In genomic region chr7:44048031-44048795, GRCh38 we compare ENCODE assay signal across 16 cellular contexts. TPM values are rescaled to one million over a fixed set of nuclear protein-coding genes. Genes with fewer than 3 reads are reported as not detected.
DNase-seq lines count a peak whose midpoint lies in the region; ATAC-seq and TF ChIP-seq lines count a peak whose summit lies in the region.
"Had no signal": no experiment of that assay in that cellular context is flagged by ENCODE, and none has a peak within 500 bp of the region (broad histone marks: within the 10 kb centered on the region; RNA-seq: fewer than 3 reads in every experiment).

No MANE protein-coding gene starts in this region.

- no peaks in the 10 kb centered on the region for H3K9me2 ChIP-seq in PC-3 (replicated peaks; ENCODE audit: low read length)

- ATAC-seq in activated CD4-positive, alpha-beta T cell treated with anti-CD3 and anti-CD28 coated beads for 36 hours = no peak
- no peak for ATAC-seq in PC-3
- no peak for ATAC-seq in sciatic nerve
- ATAC-seq in HG03571 (IDR thresholded peaks at IDR 0.05; ENCODE audit: unreplicated experiment) = no peak
- no peak for ATAC-seq in GM19452 (IDR thresholded peaks at IDR 0.05; ENCODE audit: unreplicated experiment)
- ATAC-seq: HCT116, heart right ventricle had no signal

- H3K4me1 Mint-ChIP-seq in activated CD4-positive, alpha-beta T cell treated with anti-CD3 and anti-CD28 coated beads for 36 hours = peaks cover 70% of the 10 kb centered on the region

- H3K79me2 ChIP-seq in PC-3 (ENCODE audit: low read length) = peaks cover 57% of the 10 kb centered on the region

- H3K27ac ChIP-seq in PC-3 (ENCODE audit: low read length) = no peak overlapping the region
- H3K27ac ChIP-seq: sigmoid colon had no signal

- no peaks in the 10 kb centered on the region for H3F3A ChIP-seq in PC-3 (ENCODE audit: low read length, unreplicated experiment)

- H3K36me3 ChIP-seq in PC-3 (ENCODE audit: low read depth, low read length) = peaks cover 27% of the 10 kb centered on the region

- CTCF ChIA-PET in activated CD4-positive, alpha-beta T cell treated with anti-CD3 and anti-CD28 coated beads for 36 hours (lab: Charles Lee) = interaction anchor here (0.6 kb wide), 1 partner anchor 100 kb away, joined by 3 read pairs; no protein-coding TSS in a partner anchor
- CTCF ChIA-PET in PC-3 (lab: Charles Lee) = no interaction called here

- H3K4me3 Mint-ChIP-seq in activated CD4-positive, alpha-beta T cell treated with anti-CD3 and anti-CD28 coated beads for 36 hours = no peak overlapping the region

- no peaks in the 10 kb centered on the region for H3K9me3 ChIP-seq in PC-3 (ENCODE audit: low read length)
- H3K9me3 ChIP-seq: heart right ventricle, sigmoid colon had no signal

- no peaks in the 10 kb centered on the region for H3K27me3 Mint-ChIP-seq in activated CD4-positive, alpha-beta T cell treated with anti-CD3 and anti-CD28 coated beads for 36 hours

- TF ChIP-seq CTCF in PC-3 (conservative IDR thresholded peaks at IDR 0.05; ENCODE audit: low read depth, low read length) = no peak

- H3K4me2 ChIP-seq in PC-3 (ENCODE audit: low read length) = peak overlapping the region; percentile 7; the same call in 1 of the 2 replicates

- peaks cover 59% of the 10 kb centered on the region for H3K36me3 Mint-ChIP-seq in activated CD4-positive, alpha-beta T cell treated with anti-CD3 and anti-CD28 coated beads for 36 hours (ENCODE audit: low read depth)

- POLR2A ChIA-PET in activated CD4-positive, alpha-beta T cell treated with anti-CD3 and anti-CD28 coated beads for 36 hours (lab: Charles Lee) = interaction anchor here (0.6 kb wide), 1 partner anchor 757 kb away, joined by 4 read pairs; no protein-coding TSS in a partner anchor
- POLR2A ChIA-PET in PC-3 (lab: Charles Lee; ENCODE audit: unreplicated experiment) = no interaction called here

- no peak overlapping the region for H2AFZ ChIP-seq in PC-3 (ENCODE audit: low read length)

- peaks cover 39% of the 10 kb centered on the region for H3K4me1 ChIP-seq in PC-3 (ENCODE audit: insufficient read depth, low read length)

- peak overlapping the region; percentile 88 for H3K27ac Mint-ChIP-seq in activated CD4-positive, alpha-beta T cell treated with anti-CD3 and anti-CD28 coated beads for 36 hours

- H3K9ac ChIP-seq in PC-3 (ENCODE audit: low read length) = no peak overlapping the region

- no peaks in the 10 kb centered on the region for H3K9me3 Mint-ChIP-seq in activated CD4-positive, alpha-beta T cell treated with anti-CD3 and anti-CD28 coated beads for 36 hours (ENCODE audit: low read depth)

- no TSS peak for BruUV-seq in PC-3 (replicated peaks; lab: Mats Ljungman, UMichigan)

- H3K4me3 ChIP-seq in PC-3 (ENCODE audit: low read length) = no peak overlapping the region
- H3K4me3 ChIP-seq: heart right ventricle, sigmoid colon had no signal

- H4K20me1 ChIP-seq in PC-3 (ENCODE audit: low read length) = peaks cover 33% of the 10 kb centered on the region; the same call in 1 of the 2 replicates

- DNase-seq in activated CD4-positive, alpha-beta T cell treated with anti-CD3 and anti-CD28 coated beads for 36 hours = peak; percentile 2
- no peak for DNase-seq in activated CD4-positive, alpha-beta T cell treated with anti-CD3 and anti-CD28 coated beads, Interleukin-2, amount 50 U/mL, for 4 hours
- no peak for DNase-seq in PC-3
- peak; percentile 16 for DNase-seq in ecto neural progenitor cell (ENCODE audit: low spot score)
- DNase-seq in sciatic nerve (ENCODE audit: low spot score) = peak; percentile 9
- DNase-seq in NCI-H1436 treated with DMSO at 0.1 percent for 48 hours (lab: John Stamatoyannopoulos, UW) = no peak
- DNase-seq: activated CD4-positive, CD25-positive, alpha-beta regulatory T cell treated with anti-CD3 and anti-CD28 coated beads, Interleukin-2, amount 50 U/mL, for 72 hours; activated gamma-delta T cell; cerebellar nuclear complex; erythroblast; heart right ventricle; sigmoid colon; substantia nigra had no signal

- intact Hi-C loops in activated CD4-positive, alpha-beta T cell treated with anti-CD3 and anti-CD28 coated beads for 36 hours (cut with DNase I, micrococcal nuclease) = loop anchor here in 1 of 2 experiments (10.0 kb wide), 1 partner anchor 447 kb away; the partner anchor contains the start of gene NUDCD3
- intact Hi-C loops in PC-3 (cut with micrococcal nuclease) (no loop called here), sciatic nerve (cut with DNase I) (no loop called here)

- no peaks in the 10 kb centered on the region for H3K27me3 ChIP-seq in PC-3 (ENCODE audit: low read length)
- H3K27me3 ChIP-seq: heart right ventricle, sigmoid colon had no signal

RNA-seq across cellular contexts. Expression of gene DBNL, which starts 3.7 kb away (rescaled TPM):
- 100 to 1,000 TPM; 106 to 117 TPM for total RNA-seq in activated CD4-positive, alpha-beta T cell treated with anti-CD3 and anti-CD28 coated beads for 36 hours
- total RNA-seq in PC-3 (2014; rRNA removed) (108 and 152 TPM in 2 replicates), sciatic nerve (85.1 TPM)

RNA-seq across cellular contexts. Expression of gene PGAM2, which starts 17.2 kb away (rescaled TPM):
- total RNA-seq in activated CD4-positive, alpha-beta T cell treated with anti-CD3 and anti-CD28 coated beads for 36 hours = not detected
- total RNA-seq in PC-3 (2014; rRNA removed) = 0.35 and 0.95 TPM in 2 replicates
- 0.85 TPM for total RNA-seq in sciatic nerve

RNA-seq across cellular contexts. Expression of gene POLM, which starts 34.1 kb away (rescaled TPM):
- total RNA-seq in activated CD4-positive, alpha-beta T cell treated with anti-CD3 and anti-CD28 coated beads for 36 hours = 10 to 100 TPM; 27.0 to 29.9 TPM
- total RNA-seq in PC-3 (2014; rRNA removed) (19.6 and 21.2 TPM in 2 replicates), sciatic nerve (25.6 TPM)

RNA-seq across cellular contexts. Expression of gene SPDYE1, which starts 50.5 kb away (rescaled TPM):
- not detected for total RNA-seq in activated CD4-positive, alpha-beta T cell treated with anti-CD3 and anti-CD28 coated beads for 36 hours
- total RNA-seq in PC-3 (2014; rRNA removed) (not detected in 2 replicates), sciatic nerve (not detected)
- total RNA-seq: sigmoid colon had no signal

RNA-seq across cellular contexts. Expression of gene AEBP1, which starts 55.9 kb away (rescaled TPM):
- 10 to 100 TPM; 18.2 to 18.3 TPM for total RNA-seq in activated CD4-positive, alpha-beta T cell treated with anti-CD3 and anti-CD28 coated beads for 36 hours
- total RNA-seq in PC-3 (2014; rRNA removed) (not detected in 2 replicates), sciatic nerve (236 TPM)

Comparison
In these comparisons a context has a peak if more than half of its experiments do, and no peak if none do; other contexts are left out.
1. DNase-seq: peak in activated CD4-positive, alpha-beta T cell treated with anti-CD3 and anti-CD28 coated beads for 36 hours (single experiment), ecto neural progenitor cell (single experiment) and sciatic nerve (single experiment); none in activated CD4-positive, alpha-beta T cell treated with anti-CD3 and anti-CD28 coated beads, Interleukin-2, amount 50 U/mL, for 4 hours (0 of 2), PC-3 (single experiment) and NCI-H1436 treated with DMSO at 0.1 percent for 48 hours (single experiment).